Comparison of ENCODE assay signal across 11 cellular contexts in genomic region chr5:132102944-132103343, GRCh38. TPM values are rescaled to one million over a fixed set of nuclear protein-coding genes. Genes with fewer than 3 reads are reported as not detected.
DNase-seq lines count a peak whose midpoint lies in the region; ATAC-seq and TF ChIP-seq lines count a peak whose summit lies in the region.
"Had no signal": no experiment of that assay in that cellular context is flagged by ENCODE, and none has a peak within 500 bp of the region (broad histone marks: within the 10 kb centered on the region; RNA-seq: fewer than 3 reads in every experiment).

No MANE protein-coding gene starts in this region.

- peaks cover 0 to 52% (median 17%) of the 10 kb centered on the region in 12 donors for H3K4me1 ChIP-seq in heart left ventricle
- H3K4me1 ChIP-seq in right atrium auricular region: peaks cover 0 to 15% of the 10 kb centered on the region in 2 donors
- peaks cover 18% of the 10 kb centered on the region for H3K4me1 ChIP-seq in upper lobe of right lung

- no peaks in the 10 kb centered on the region for H3K27me3 Mint-ChIP-seq in activated B cell treated with CpG ODN at 0.5 μM for 24 hours

- 60 to 80% (median 70%) methylated on average over 2 to 3 of the region's 3 CpGs for WGBS in heart left ventricle, 4 donors

- H3K9me3 ChIP-seq in heart left ventricle: no peaks in the 10 kb centered on the region
- no peaks in the 10 kb centered on the region for H3K9me3 ChIP-seq in right atrium auricular region
- no peaks in the 10 kb centered on the region for H3K9me3 ChIP-seq in upper lobe of right lung
- H3K9me3 ChIP-seq: BE2C had no signal

- no peak for TF ChIP-seq POLR2A in heart left ventricle (IDR thresholded peaks at IDR 0.05)

- H3K4me3 ChIP-seq in heart left ventricle: no peak overlapping the region
- no peak overlapping the region for H3K4me3 ChIP-seq in right atrium auricular region
- no peak overlapping the region for H3K4me3 ChIP-seq in upper lobe of right lung

- POLR2A ChIA-PET in activated B cell treated with CpG ODN at 0.5 μM for 24 hours (lab: Charles Lee): interaction anchor here (0.6 to 1.1 kb wide), 3 partner anchors 8 to 559 kb away, joined by 3 read pairs; no protein-coding TSS in a partner anchor

- DNase-seq in heart left ventricle (no peak), left ventricle myocardium superior (no peak), activated B cell treated with CpG ODN at 0.5 μM for 24 hours (no peak), right atrium auricular region (ENCODE audit: low spot score) (no peak), upper lobe of right lung (no peak), SK-N-DZ (ENCODE audit: low spot score) (no peak)
- DNase-seq in activated CD4-positive, alpha-beta T cell treated with anti-CD3 and anti-CD28 coated beads, Interleukin-2, amount 50 U/mL, for 1 hour: no peak
- DNase-seq: NCI-H1694 had no signal

- peaks cover 87% of the 10 kb centered on the region for H3K4me1 Mint-ChIP-seq in activated B cell treated with CpG ODN at 0.5 μM for 24 hours

- no peaks in the 10 kb centered on the region for H3K9me3 Mint-ChIP-seq in activated B cell treated with CpG ODN at 0.5 μM for 24 hours

- no peak overlapping the region for H3K4me3 Mint-ChIP-seq in activated B cell treated with CpG ODN at 0.5 μM for 24 hours

- CTCF ChIA-PET in activated B cell treated with CpG ODN at 0.5 μM for 24 hours (lab: Charles Lee): interaction anchor here (0.9 to 2.5 kb wide), 4 partner anchors 9 to 87 kb away, joined by 3 to 12 read pairs (median 4); no protein-coding TSS in a partner anchor

- no peaks in the 10 kb centered on the region for H3K36me3 ChIP-seq in heart left ventricle
- H3K36me3 ChIP-seq in right atrium auricular region: no peaks in the 10 kb centered on the region
- no peaks in the 10 kb centered on the region for H3K36me3 ChIP-seq in upper lobe of right lung
- H3K36me3 ChIP-seq: BE2C had no signal

- TF ChIP-seq CTCF in heart left ventricle (IDR thresholded peaks at IDR 0.05): no peak
- no peak for TF ChIP-seq CTCF in activated B cell treated with CpG ODN at 0.5 μM for 24 hours (IDR thresholded peaks at IDR 0.05)
- no peak for TF ChIP-seq CTCF in right atrium auricular region (IDR thresholded peaks at IDR 0.05)
- no peak for TF ChIP-seq CTCF in upper lobe of right lung (IDR thresholded peaks at IDR 0.05)

- intact Hi-C loops in heart left ventricle (cut with DNase I): loop anchor here in 1 of 10 donors (1.0 kb wide), 1 partner anchor 17 kb away; no protein-coding TSS in a partner anchor
- intact Hi-C loops in left ventricle myocardium superior (cut with micrococcal nuclease): no loop called here
- intact Hi-C loops in activated B cell treated with CpG ODN at 0.5 μM for 24 hours (cut with micrococcal nuclease): loop anchor here (1.0 to 5.0 kb wide), 7 partner anchors 32 to 949 kb away; partner anchors contain the start of genes HSPA4, P4HA2 and SLC22A4
- intact Hi-C loops in upper lobe of right lung (cut with DNase I): no loop called here

- ATAC-seq in heart left ventricle (peak in 2 of 4 donors; percentile 13 to 21), left ventricle myocardium superior (no peak), activated B cell treated with CpG ODN at 0.5 μM for 24 hours (ENCODE audit: low read depth) (no peak), upper lobe of right lung (no peak), GM18868 (IDR thresholded peaks at IDR 0.05; ENCODE audit: unreplicated experiment) (no peak)

- H3K27ac Mint-ChIP-seq in activated B cell treated with CpG ODN at 0.5 μM for 24 hours: peak overlapping the region; percentile 84

- no peaks in the 10 kb centered on the region for H3K27me3 ChIP-seq in heart left ventricle
- H3K27me3 ChIP-seq in right atrium auricular region: no peaks in the 10 kb centered on the region
- no peaks in the 10 kb centered on the region for H3K27me3 ChIP-seq in upper lobe of right lung
- H3K27me3 ChIP-seq: BE2C had no signal

- H3K27ac ChIP-seq in heart left ventricle: peak overlapping the region in 7 of 12 donors; percentile 36 to 74 (median 55)
- H3K27ac ChIP-seq in right atrium auricular region: peak overlapping the region; percentile 8 to 43
- peak overlapping the region; percentile 76 for H3K27ac ChIP-seq in upper lobe of right lung

- no peaks in the 10 kb centered on the region for H3K36me3 Mint-ChIP-seq in activated B cell treated with CpG ODN at 0.5 μM for 24 hours (ENCODE audit: low read depth)

RNA-seq across cellular contexts. Expression of gene CSF2, which starts 29.4 kb away (rescaled TPM):
- under 1 TPM in 1 of 9 donors, not detected in 8; 0.67 TPM for total RNA-seq in heart left ventricle
- polyA plus RNA-seq in heart left ventricle: not detected
- total RNA-seq in left ventricle myocardium superior: not detected
- 0.29 TPM in 1 of 2 replicates, not detected in the other for total RNA-seq in activated B cell treated with CpG ODN at 0.5 μM for 24 hours
- not detected for total RNA-seq in right atrium auricular region
- total RNA-seq in upper lobe of right lung: 7.1 TPM
- polyA plus RNA-seq in SK-N-DZ (2014; cell fraction: cytosol; rRNA removed): not detected in 2 replicates
- not detected in 2 replicates for polyA plus RNA-seq in SK-N-DZ (2014; cell fraction: nucleus; rRNA removed)
- total RNA-seq: SK-MEL-5 had no signal

RNA-seq across cellular contexts. Expression of gene IL3, which starts 42.5 kb away (rescaled TPM):
- total RNA-seq in heart left ventricle: not detected
- polyA plus RNA-seq in heart left ventricle: not detected
- not detected for total RNA-seq in left ventricle myocardium superior
- total RNA-seq in activated B cell treated with CpG ODN at 0.5 μM for 24 hours: not detected in 2 replicates
- total RNA-seq in right atrium auricular region: not detected
- not detected for total RNA-seq in upper lobe of right lung
- polyA plus RNA-seq in SK-N-DZ (2014; cell fraction: cytosol; rRNA removed): not detected in 2 replicates
- not detected in 2 replicates for polyA plus RNA-seq in SK-N-DZ (2014; cell fraction: nucleus; rRNA removed)
- total RNA-seq: SK-MEL-5 had no signal

Comparison
In these comparisons a context has a peak if more than half of its experiments do, and no peak if none do; other contexts are left out.
1. H3K27ac ChIP-seq: peak in every context shown above with its lines; median percentile 76 in upper lobe of right lung; 55 in heart left ventricle; 26 in right atrium auricular region.